ENCODE assay signal across 26 cellular contexts in genomic region chr19:19579533-19580361, GRCh38. TPM values are rescaled to one million over a fixed set of nuclear protein-coding genes. Genes with fewer than 3 reads are reported as not detected.
A peak's percentile ranks its signal among the peaks of the same experiment; 100 is the strongest.
DNase-seq lines count a peak whose midpoint lies in the region; ATAC-seq and TF ChIP-seq lines count a peak whose summit lies in the region.
"Had no signal": no experiment of that assay in that cellular context is flagged by ENCODE, and none has a peak within 500 bp of the region (broad histone marks: within the 10 kb centered on the region; RNA-seq: fewer than 3 reads in every experiment).

No MANE protein-coding gene starts in this region.

- H3K4me3 ChIP-seq in CD4-positive, CD25-positive, alpha-beta regulatory T cell (ENCODE audit: low read depth, low read length), result no peak overlapping the region
- no peak overlapping the region for H3K4me3 ChIP-seq in endodermal cell (ENCODE audit: low read length)
- H3K4me3 ChIP-seq in neuronal stem cell (ENCODE audit: low read length in 2 of 2), result peak overlapping the region in 1 of 2 donors; percentile 20
- H3K4me3 ChIP-seq: cardiac muscle cell, left ventricle myocardium inferior, ovary, Peyer's patch, spleen, upper lobe of right lung had no signal

- peak overlapping the region in 2 of 3 donors; percentile 81 to 83 for H3K27ac Mint-ChIP-seq in CD4-positive, CD25-positive, alpha-beta regulatory T cell
- no peak overlapping the region for H3K27ac Mint-ChIP-seq in endodermal cell
- H3K27ac Mint-ChIP-seq: CD14-positive monocyte; dendritic cell treated with granulocyte-macrophage colony-stimulating factor and Interleukin-4, amounts not matched to agents 40 ng/mL and 50 ng/mL, for 4 days had no signal

- 90 to 91% methylated on average over 17 to 25 of the region's 25 CpGs for WGBS in endodermal cell (ENCODE audit: insufficient coverage in 1 of 2, insufficient read length in 1 of 2), 2 experiments
- no CpG with 5 or more reads among the region's 25 CpGs for WGBS in neuronal stem cell (ENCODE audit: extremely low coverage in 2 of 2, insufficient read length in 2 of 2, insufficient replicate concordance in 1 of 2), 2 donors

- H2AFZ ChIP-seq in neuronal stem cell (ENCODE audit: low read length), result no peak overlapping the region

- H4K8ac ChIP-seq in neuronal stem cell (ENCODE audit: low read depth, low read length), result no peak overlapping the region

- no peaks in the 10 kb centered on the region for H3K79me1 ChIP-seq in neuronal stem cell (ENCODE audit: low read depth, low read length)

- H3K4me1 ChIP-seq in CD4-positive, CD25-positive, alpha-beta regulatory T cell (ENCODE audit: control insufficient read depth, insufficient read depth, low read length, poor library complexity, severe bottlenecking), result peaks cover 8% of the 10 kb centered on the region
- H3K4me1 ChIP-seq in endodermal cell (ENCODE audit: control insufficient read depth, insufficient read depth, low read length), result no peaks in the 10 kb centered on the region
- peaks cover 1 to 18% of the 10 kb centered on the region in 2 donors for H3K4me1 ChIP-seq in neuronal stem cell (ENCODE audit: control insufficient read depth in 2 of 2, insufficient read depth in 1 of 2, low read depth in 1 of 2, low read length in 2 of 2)
- H3K4me1 ChIP-seq: left ventricle myocardium inferior, spleen, upper lobe of right lung had no signal

- peak overlapping the region; percentile 63 for H2BK5ac ChIP-seq in neuronal stem cell (ENCODE audit: low read length)

- no peak overlapping the region for H2BK120ac ChIP-seq in neuronal stem cell (ENCODE audit: low read depth, low read length)

- no peaks in the 10 kb centered on the region for H3K27me3 ChIP-seq in CD4-positive, CD25-positive, alpha-beta regulatory T cell (ENCODE audit: control insufficient read depth, insufficient read depth, low read length)
- H3K27me3 ChIP-seq in endodermal cell (ENCODE audit: control insufficient read depth, insufficient read depth, low read length, poor library complexity, severe bottlenecking) (no peaks in the 10 kb centered on the region), neuronal stem cell (ENCODE audit: control insufficient read depth in 3 of 3, insufficient read depth in 3 of 3, low read depth in 1 of 3, low read length in 3 of 3) (no peaks in the 10 kb centered on the region)
- H3K27me3 ChIP-seq: cardiac muscle cell, ovary, Peyer's patch, spleen, upper lobe of right lung had no signal

- ATAC-seq in CD4-positive, CD25-positive, alpha-beta regulatory T cell (ENCODE audit: low read depth in 2 of 2), result no peak
- ATAC-seq in HG03520 (IDR thresholded peaks at IDR 0.05; ENCODE audit: unreplicated experiment), result no peak
- ATAC-seq in GM21526 (IDR thresholded peaks at IDR 0.05; ENCODE audit: low FRiP score, unreplicated experiment), result no peak
- ATAC-seq: naive thymus-derived CD8-positive, alpha-beta T cell; upper lobe of right lung had no signal

- H2AK5ac ChIP-seq in neuronal stem cell (ENCODE audit: low read depth, low read length), result peak overlapping the region; percentile 18

- peaks cover 0 to 39% (median 10%) of the 10 kb centered on the region in 4 donors for H3K4me1 Mint-ChIP-seq in CD4-positive, CD25-positive, alpha-beta regulatory T cell
- H3K4me1 Mint-ChIP-seq in endodermal cell, result peaks cover 11% of the 10 kb centered on the region

- H3K36me3 ChIP-seq in CD4-positive, CD25-positive, alpha-beta regulatory T cell (ENCODE audit: control insufficient read depth, insufficient read depth, low read length), result peaks cover 3% of the 10 kb centered on the region
- H3K36me3 ChIP-seq in endodermal cell (ENCODE audit: control insufficient read depth, insufficient read depth, low read length), result no peaks in the 10 kb centered on the region
- no peaks in the 10 kb centered on the region for H3K36me3 ChIP-seq in neuronal stem cell (replicated peaks in 1 of 2; ENCODE audit: control insufficient read depth in 2 of 2, insufficient read depth in 2 of 2, low read length in 2 of 2)
- H3K36me3 ChIP-seq: cardiac muscle cell, left ventricle myocardium inferior, ovary, Peyer's patch, spleen, upper lobe of right lung had no signal

- H3K9me3 ChIP-seq in CD4-positive, CD25-positive, alpha-beta regulatory T cell (ENCODE audit: control insufficient read depth in 2 of 2, low read length in 2 of 2), result no peaks in the 10 kb centered on the region
- H3K9me3 ChIP-seq in endodermal cell (ENCODE audit: control insufficient read depth, low read length) (no peaks in the 10 kb centered on the region), neuronal stem cell (replicated peaks in 1 of 2; ENCODE audit: control insufficient read depth in 2 of 2, insufficient read depth in 1 of 2, low read depth in 1 of 2, low read length in 2 of 2) (no peaks in the 10 kb centered on the region)
- H3K9me3 ChIP-seq: left ventricle myocardium inferior, ovary, Peyer's patch, spleen, upper lobe of right lung had no signal

- H3K9ac ChIP-seq in endodermal cell (ENCODE audit: extremely low read depth, low read length, poor library complexity, severe bottlenecking) (no peak overlapping the region), neuronal stem cell (ENCODE audit: low read depth, low read length, poor library complexity) (no peak overlapping the region)

- no peak overlapping the region for H2BK12ac ChIP-seq in neuronal stem cell (ENCODE audit: low read length)

- H3K4me2 ChIP-seq in neuronal stem cell (ENCODE audit: insufficient read depth, low read length, poor library complexity, severe bottlenecking), result no peak overlapping the region

- H3K27ac ChIP-seq in C4-2B (peak overlapping the region; percentile 30), endodermal cell (ENCODE audit: low read depth, low read length) (peak overlapping the region; percentile 29), neuronal stem cell (replicated peaks; ENCODE audit: low read length) (no peak overlapping the region)
- no peak overlapping the region for H3K27ac ChIP-seq in CD4-positive, CD25-positive, alpha-beta regulatory T cell (ENCODE audit: insufficient read depth, low read length, poor library complexity, severe bottlenecking)
- H3K27ac ChIP-seq: cardiac muscle cell, left ventricle myocardium inferior, ovary, spleen, upper lobe of right lung had no signal

- peak overlapping the region in 1 of 4 donors; percentile 35 for H3K4me3 Mint-ChIP-seq in CD4-positive, CD25-positive, alpha-beta regulatory T cell
- H3K4me3 Mint-ChIP-seq in endodermal cell, result no peak overlapping the region
- H3K4me3 Mint-ChIP-seq: activated T-cell treated with anti-CD3 and anti-CD28 coated beads, Interleukin-2, amount 50 U/mL, for 4 hours; CD14-positive monocyte; dendritic cell treated with granulocyte-macrophage colony-stimulating factor and Interleukin-4, amounts not matched to agents 40 ng/mL and 50 ng/mL, for 4 days; H9; naive thymus-derived CD8-positive, alpha-beta T cell had no signal

- peaks cover 5% of the 10 kb centered on the region for H3K36me3 Mint-ChIP-seq in CD4-positive, CD25-positive, alpha-beta regulatory T cell
- no peaks in the 10 kb centered on the region for H3K36me3 Mint-ChIP-seq in endodermal cell (ENCODE audit: low read depth)
- H3K36me3 Mint-ChIP-seq: CD14-positive monocyte had no signal

- H3K18ac ChIP-seq in neuronal stem cell (ENCODE audit: low read length), result peak overlapping the region; percentile 22

- TF ChIP-seq CTCF in C4-2B (conservative IDR thresholded peaks at IDR 0.05) (no peak), endodermal cell (conservative IDR thresholded peaks at IDR 0.05) (no peak)

- H3K14ac ChIP-seq in neuronal stem cell (ENCODE audit: low read length), result peak overlapping the region; percentile 25

- no peak overlapping the region for H2BK15ac ChIP-seq in neuronal stem cell (ENCODE audit: low read length)

- no peaks in the 10 kb centered on the region for H3K27me3 Mint-ChIP-seq in CD4-positive, CD25-positive, alpha-beta regulatory T cell
- H3K27me3 Mint-ChIP-seq in endodermal cell (ENCODE audit: insufficient read depth), result no peaks in the 10 kb centered on the region
- H3K27me3 Mint-ChIP-seq: dendritic cell treated with granulocyte-macrophage colony-stimulating factor and Interleukin-4, amounts not matched to agents 40 ng/mL and 50 ng/mL, for 4 days; naive thymus-derived CD8-positive, alpha-beta T cell had no signal

- DNase-seq in CD4-positive, CD25-positive, alpha-beta regulatory T cell, result peak in 1 of 3 donors; percentile 35
- DNase-seq in endodermal cell (no peak), neuronal stem cell (ENCODE audit: low spot score) (no peak), cortex of kidney (lab: John Stamatoyannopoulos, UW) (no peak)
- DNase-seq: activated naive CD4-positive, alpha-beta T cell treated with anti-CD3 and anti-CD28 coated beads, Interleukin-2, amount 50 U/mL, for 16 hours; activated T-cell treated with anti-CD3 and anti-CD28 coated beads, Interleukin-2, amount 50 U/mL, for 4 hours; aorta; H9; left ventricle myocardium inferior; naive thymus-derived CD8-positive, alpha-beta T cell; NCI-H1105; NCI-H2029; NCI-H526; ovary; Peyer's patch; SIG-M5; spleen; stimulated activated CD4-positive, alpha-beta T cell treated with anti-CD3 and anti-CD28 coated beads, Interleukin-2, amount 100 ng/mL, for 48 hours; SW 1271; upper lobe of right lung had no signal

- no peak overlapping the region for H3K4ac ChIP-seq in neuronal stem cell (ENCODE audit: low read length)

- no peak overlapping the region for H3K23ac ChIP-seq in neuronal stem cell (ENCODE audit: low read depth, low read length, poor library complexity)

- H4K91ac ChIP-seq in neuronal stem cell (ENCODE audit: low read depth, low read length, poor library complexity), result no peak overlapping the region

- H3K9me3 Mint-ChIP-seq in CD4-positive, CD25-positive, alpha-beta regulatory T cell, result no peaks in the 10 kb centered on the region
- no peaks in the 10 kb centered on the region for H3K9me3 Mint-ChIP-seq in endodermal cell
- H3K9me3 Mint-ChIP-seq: activated T-cell treated with anti-CD3 and anti-CD28 coated beads, Interleukin-2, amount 50 U/mL, for 4 hours; dendritic cell treated with granulocyte-macrophage colony-stimulating factor and Interleukin-4, amounts not matched to agents 40 ng/mL and 50 ng/mL, for 4 days; naive thymus-derived CD8-positive, alpha-beta T cell had no signal

RNA-seq across cellular contexts. Expression of gene PBX4, which starts 38.7 kb away (rescaled TPM):
- 85.3 TPM for total RNA-seq in CD4-positive, CD25-positive, alpha-beta regulatory T cell
- 1 to 10 TPM; 4.1 to 7.2 (median 5.9) TPM for polyA plus RNA-seq in CD4-positive, CD25-positive, alpha-beta regulatory T cell
- total RNA-seq in endodermal cell, result 1 to 10 TPM; 4.1 to 8.6 TPM
- 11.8 TPM for polyA plus RNA-seq in endodermal cell (2013, experiment 1 of 2)
- 12.8 TPM for polyA plus RNA-seq in endodermal cell (2013, experiment 2 of 2)
- polyA plus RNA-seq in neuronal stem cell (2013, experiment 1 of 2), result 6.9 TPM
- 7.0 TPM for polyA plus RNA-seq in neuronal stem cell (2013, experiment 2 of 2)
- total RNA-seq: left ventricle myocardium inferior had no signal
- polyA plus RNA-seq: CD14-positive monocyte had no signal

RNA-seq across cellular contexts. Expression of gene CILP2, which starts 41.7 kb away (rescaled TPM):
- 0.42 TPM for total RNA-seq in CD4-positive, CD25-positive, alpha-beta regulatory T cell
- under 1 TPM in 3 of 4 donors, not detected in 1; 0.09 to 0.42 (median 0.21) TPM for polyA plus RNA-seq in CD4-positive, CD25-positive, alpha-beta regulatory T cell
- total RNA-seq in endodermal cell, result 1 to 10 TPM; 3.6 to 9.9 TPM
- 6.4 TPM for polyA plus RNA-seq in endodermal cell (2013, experiment 1 of 2)
- 6.4 TPM for polyA plus RNA-seq in endodermal cell (2013, experiment 2 of 2)
- 2.0 TPM for polyA plus RNA-seq in neuronal stem cell (2013, experiment 1 of 2)
- 2.1 TPM for polyA plus RNA-seq in neuronal stem cell (2013, experiment 2 of 2)
- total RNA-seq: Peyer's patch had no signal
- polyA plus RNA-seq: CD14-positive monocyte had no signal

RNA-seq across cellular contexts. Expression of gene LPAR2, which starts 48.3 kb away (rescaled TPM):
- 120 TPM for total RNA-seq in CD4-positive, CD25-positive, alpha-beta regulatory T cell
- 10 to 100 TPM; 29.9 to 48.5 (median 40.4) TPM for polyA plus RNA-seq in CD4-positive, CD25-positive, alpha-beta regulatory T cell
- 10 to 100 TPM; 60.4 to 81.7 TPM for total RNA-seq in endodermal cell
- 111 TPM for polyA plus RNA-seq in endodermal cell (2013, experiment 1 of 2)
- polyA plus RNA-seq in endodermal cell (2013, experiment 2 of 2), result 102 TPM
- 79.0 TPM for polyA plus RNA-seq in neuronal stem cell (2013, experiment 1 of 2)
- polyA plus RNA-seq in neuronal stem cell (2013, experiment 2 of 2), result 73.0 TPM

RNA-seq across cellular contexts. Expression of gene YJEFN3, which starts 51.0 kb away (rescaled TPM):
- total RNA-seq in CD4-positive, CD25-positive, alpha-beta regulatory T cell, result 6.6 TPM
- polyA plus RNA-seq in CD4-positive, CD25-positive, alpha-beta regulatory T cell, result not detected
- 10 to 100 TPM in 1 of 2 donors, 1 to 10 TPM in 1; 7.3 to 12.6 TPM for total RNA-seq in endodermal cell
- polyA plus RNA-seq in endodermal cell (2013, experiment 1 of 2), result 9.3 TPM
- polyA plus RNA-seq in endodermal cell (2013, experiment 2 of 2), result 7.2 TPM
- 10.9 TPM for polyA plus RNA-seq in neuronal stem cell (2013, experiment 1 of 2)
- polyA plus RNA-seq in neuronal stem cell (2013, experiment 2 of 2), result 9.9 TPM
- polyA plus RNA-seq: CD14-positive monocyte had no signal

Comparison
In these comparisons a context has a peak if more than half of its experiments do, and no peak if none do; other contexts are left out.
1. H3K27ac ChIP-seq: peak in C4-2B (single experiment) and endodermal cell (single experiment); none in CD4-positive, CD25-positive, alpha-beta regulatory T cell (single experiment) and neuronal stem cell (single experiment).